Comparison of ENCODE assay signal across 18 cellular contexts in the genomic region with DNA sequence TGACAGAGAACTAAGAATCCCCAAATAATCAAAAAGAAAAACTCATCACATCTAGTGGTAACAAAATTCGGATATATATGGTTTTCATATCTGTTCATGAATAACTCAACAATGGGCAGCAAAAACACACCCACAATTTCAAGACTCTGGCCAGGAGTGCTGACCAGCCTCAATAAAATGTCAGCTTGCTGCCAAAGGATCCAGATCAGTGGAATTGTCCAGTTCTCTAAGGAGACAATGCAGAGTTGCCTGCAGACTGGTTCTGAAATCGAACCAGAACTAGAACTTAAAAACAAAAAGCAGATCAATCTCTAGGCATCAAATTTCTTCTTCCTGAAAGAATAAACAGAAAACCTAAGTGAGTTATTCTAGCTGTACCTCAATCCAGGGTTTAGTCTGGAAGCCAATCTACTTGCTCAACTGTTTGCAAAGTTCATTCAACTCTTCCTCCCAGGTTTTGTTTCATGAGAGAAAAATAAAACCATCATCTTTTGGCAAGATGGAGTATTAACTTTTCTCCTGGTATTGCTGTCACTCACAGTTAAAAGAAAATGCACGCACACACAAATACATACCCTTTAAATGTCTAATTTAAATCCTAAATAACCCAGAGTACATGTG.
A peak's percentile ranks its signal among the peaks of the same experiment; 100 is the strongest.
DNase-seq lines count a peak whose midpoint lies in the region; ATAC-seq and TF ChIP-seq lines count a peak whose summit lies in the region.
"Had no signal": no experiment of that assay in that cellular context is flagged by ENCODE, and none has a peak within 500 bp of the region (broad histone marks: within the 10 kb centered on the region; RNA-seq: fewer than 3 reads in every experiment).

No MANE protein-coding gene starts in this region.

- peak overlapping the region; percentile 67 for H3K4me2 ChIP-seq in osteoblast (ENCODE audit: insufficient read depth, low read length)
- H3K4me2 ChIP-seq: neural progenitor cell had no signal

- TF ChIP-seq CTCF in osteoblast (IDR thresholded peaks at IDR 0.05; ENCODE audit: extremely low read depth, low read depth, low read length), result no peak
- TF ChIP-seq CTCF in esophagus squamous epithelium (IDR thresholded peaks at IDR 0.05), result no peak

- peaks cover 24% of the 10 kb centered on the region for H3K4me1 ChIP-seq in osteoblast (ENCODE audit: insufficient read depth, low read length)
- H3K4me1 ChIP-seq in esophagus squamous epithelium, result peaks cover 0 to 42% (median 10%) of the 10 kb centered on the region in 3 donors
- H3K4me1 ChIP-seq: neural progenitor cell had no signal

- no peak for TF ChIP-seq POLR2A in esophagus squamous epithelium (IDR thresholded peaks at IDR 0.05)

- H3K27ac ChIP-seq in osteoblast (ENCODE audit: low read depth, low read length) (peak overlapping the region; percentile 65), esophagus squamous epithelium (no peak overlapping the region)
- H3K27ac ChIP-seq: neural progenitor cell, VCaP had no signal

- ATAC-seq in SK-N-SH treated with all-trans-retinoic acid at 6 μM for 48 hours (peak; percentile 76), HG02852 (IDR thresholded peaks at IDR 0.05; ENCODE audit: unreplicated experiment) (no peak), GM18867 (IDR thresholded peaks at IDR 0.05; ENCODE audit: unreplicated experiment) (no peak)
- ATAC-seq: activated CD8-positive, alpha-beta T cell treated with anti-CD3 and anti-CD28 coated beads for 36 hours; T-cell had no signal

- H3K27me3 ChIP-seq in osteoblast (ENCODE audit: insufficient read depth, low read length) (no peaks in the 10 kb centered on the region), esophagus squamous epithelium (no peaks in the 10 kb centered on the region)
- H3K27me3 ChIP-seq: neural progenitor cell had no signal

- WGBS in esophagus squamous epithelium, 2 donors, result 47 to 60% methylated on average over 3 of the region's 3 CpGs

- H3K36me3 ChIP-seq in osteoblast (ENCODE audit: insufficient read depth, low read length) (peaks cover 8% of the 10 kb centered on the region), esophagus squamous epithelium (peaks cover 0 to 6% (median 0%) of the 10 kb centered on the region in 3 donors)
- H3K36me3 ChIP-seq: neural progenitor cell had no signal

- DNase-seq in GM03348 (ENCODE audit: low spot score) (peak; percentile 72), fibroblast of gingiva (ENCODE audit: low read depth) (peak; percentile 64), osteoblast (ENCODE audit: insufficient read length, low spot score, missing footprints) (no peak), esophagus squamous epithelium (lab: John Stamatoyannopoulos, UW) (no peak), GM19238 (ENCODE audit: insufficient read length, low spot score) (no peak)
- DNase-seq: activated CD8-positive, alpha-beta T cell treated with anti-CD3 and anti-CD28 coated beads for 36 hours; activated naive CD8-positive, alpha-beta T cell treated with anti-CD3 and anti-CD28 coated beads for 36 hours; activated T-cell treated with anti-CD3 and anti-CD28 coated beads, Interleukin-2, amount 50 U/mL, for 48 hours; cerebellar nuclear complex; immature natural killer cell; mesendoderm; stimulated activated CD4-positive, alpha-beta T cell treated with anti-CD3 and anti-CD28 coated beads, Interleukin-2, amount 100 ng/mL, for 24 hours; T-cell had no signal

- H3K4me3 ChIP-seq in osteoblast (ENCODE audit: insufficient read depth, low read length) (peak overlapping the region; percentile 18), esophagus squamous epithelium (no peak overlapping the region)
- H3K4me3 ChIP-seq: neural progenitor cell had no signal

- H2AFZ ChIP-seq in osteoblast (ENCODE audit: low read length), result no peak overlapping the region
- H2AFZ ChIP-seq: neural progenitor cell had no signal

- no peaks in the 10 kb centered on the region for H4K20me1 ChIP-seq in osteoblast (ENCODE audit: insufficient read depth, low read length)

- peaks cover 5% of the 10 kb centered on the region for H3K79me2 ChIP-seq in osteoblast (ENCODE audit: insufficient read depth, low read length)

- H3K9me3 ChIP-seq in osteoblast (ENCODE audit: low read depth, low read length) (no peaks in the 10 kb centered on the region), esophagus squamous epithelium (no peaks in the 10 kb centered on the region)

- intact Hi-C loops in esophagus squamous epithelium (cut with DNase I), result no loop called here

TF ChIP-seq in SK-N-SH treated with all-trans-retinoic acid at 6 μM for 48 hours, 23 proteins besides CTCF, POLR2A, EP300 and RAD21:
- TF ChIP-seq BACH2 (CRISPR knock-in tag; IDR thresholded peaks at IDR 0.05; ENCODE audit: borderline replicate concordance) (no peak), TCF4 (CRISPR knock-in tag; IDR thresholded peaks at IDR 0.05; ENCODE audit: borderline replicate concordance) (no peak), ZC3H10 (CRISPR knock-in tag; IDR thresholded peaks at IDR 0.05) (no peak), ESRRG (CRISPR knock-in tag; IDR thresholded peaks at IDR 0.05) (no peak)
- TF ChIP-seq, protein P1, sequence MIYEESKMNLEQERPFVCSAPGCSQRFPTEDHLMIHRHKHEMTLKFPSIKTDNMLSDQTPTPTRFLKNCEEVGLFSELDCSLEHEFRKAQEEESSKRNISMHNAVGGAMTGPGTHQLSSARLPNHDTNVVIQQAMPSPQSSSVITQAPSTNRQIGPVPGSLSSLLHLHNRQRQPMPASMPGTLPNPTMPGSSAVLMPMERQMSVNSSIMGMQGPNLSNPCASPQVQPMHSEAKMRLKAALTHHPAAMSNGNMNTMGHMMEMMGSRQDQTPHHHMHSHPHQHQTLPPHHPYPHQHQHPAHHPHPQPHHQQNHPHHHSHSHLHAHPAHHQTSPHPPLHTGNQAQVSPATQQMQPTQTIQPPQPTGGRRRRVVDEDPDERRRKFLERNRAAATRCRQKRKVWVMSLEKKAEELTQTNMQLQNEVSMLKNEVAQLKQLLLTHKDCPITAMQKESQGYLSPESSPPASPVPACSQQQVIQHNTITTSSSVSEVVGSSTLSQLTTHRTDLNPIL (CRISPR knock-in tag; IDR thresholded peaks at IDR 0.05; ENCODE audit: low read depth), result no peak

Comparison
In these comparisons a context has a peak if more than half of its experiments do, and no peak if none do; other contexts are left out.
1. DNase-seq: peak in GM03348 (single experiment) and fibroblast of gingiva (single experiment); none in osteoblast (single experiment), esophagus squamous epithelium (single experiment) and GM19238 (single experiment).